In the genomic region with DNA sequence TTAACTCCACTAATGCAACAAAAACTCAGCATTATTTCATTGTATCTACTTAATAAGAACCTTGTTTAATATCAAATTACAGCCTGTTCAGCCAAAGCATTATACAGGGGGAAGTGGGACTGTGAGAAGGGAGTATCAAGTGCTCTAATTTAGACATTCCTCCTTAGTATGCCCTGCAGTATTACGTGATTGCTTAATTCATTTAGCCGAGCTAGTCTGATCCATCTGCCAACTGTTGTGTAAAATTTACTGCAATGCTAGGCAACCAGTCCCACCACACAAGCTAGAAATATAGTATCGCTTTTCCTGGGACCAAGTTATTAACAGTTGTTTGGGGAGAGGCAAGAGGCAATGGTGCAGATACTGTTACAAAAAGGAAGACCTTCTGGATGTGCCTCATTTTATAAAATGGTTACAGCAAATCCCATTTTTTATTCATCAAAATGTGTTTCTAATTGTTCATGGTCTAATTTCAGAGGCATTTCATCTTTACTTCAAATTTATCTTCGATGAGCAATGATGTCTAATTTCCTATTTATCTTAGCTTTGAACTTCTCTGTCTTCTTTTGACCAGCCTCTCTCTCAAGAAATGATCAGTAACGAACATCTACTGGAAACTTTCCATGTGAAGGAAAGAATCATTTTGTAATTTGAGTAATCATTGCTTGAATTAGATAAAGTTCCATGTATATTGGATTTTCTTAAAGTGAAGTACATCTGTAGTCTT, we compare ENCODE assay signal across 2 cellular contexts.
TF ChIP-seq lines count a peak whose summit lies in the region.

No MANE protein-coding gene starts in this region.

TF ChIP-seq in liver, 16 proteins besides CTCF, POLR2A, EP300 and RAD21 (continued from another document):
- TF ChIP-seq, protein P1, sequence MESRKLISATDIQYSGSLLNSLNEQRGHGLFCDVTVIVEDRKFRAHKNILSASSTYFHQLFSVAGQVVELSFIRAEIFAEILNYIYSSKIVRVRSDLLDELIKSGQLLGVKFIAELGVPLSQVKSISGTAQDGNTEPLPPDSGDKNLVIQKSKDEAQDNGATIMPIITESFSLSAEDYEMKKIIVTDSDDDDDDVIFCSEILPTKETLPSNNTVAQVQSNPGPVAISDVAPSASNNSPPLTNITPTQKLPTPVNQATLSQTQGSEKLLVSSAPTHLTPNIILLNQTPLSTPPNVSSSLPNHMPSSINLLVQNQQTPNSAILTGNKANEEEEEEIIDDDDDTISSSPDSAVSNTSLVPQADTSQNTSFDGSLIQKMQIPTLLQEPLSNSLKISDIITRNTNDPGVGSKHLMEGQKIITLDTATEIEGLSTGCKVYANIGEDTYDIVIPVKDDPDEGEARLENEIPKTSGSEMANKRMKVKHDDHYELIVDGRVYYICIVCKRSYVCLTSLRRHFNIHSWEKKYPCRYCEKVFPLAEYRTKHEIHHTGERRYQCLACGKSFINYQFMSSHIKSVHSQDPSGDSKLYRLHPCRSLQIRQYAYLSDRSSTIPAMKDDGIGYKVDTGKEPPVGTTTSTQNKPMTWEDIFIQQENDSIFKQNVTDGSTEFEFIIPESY (IDR thresholded peaks at IDR 0.05): no peak
- TF ChIP-seq, protein P2, sequence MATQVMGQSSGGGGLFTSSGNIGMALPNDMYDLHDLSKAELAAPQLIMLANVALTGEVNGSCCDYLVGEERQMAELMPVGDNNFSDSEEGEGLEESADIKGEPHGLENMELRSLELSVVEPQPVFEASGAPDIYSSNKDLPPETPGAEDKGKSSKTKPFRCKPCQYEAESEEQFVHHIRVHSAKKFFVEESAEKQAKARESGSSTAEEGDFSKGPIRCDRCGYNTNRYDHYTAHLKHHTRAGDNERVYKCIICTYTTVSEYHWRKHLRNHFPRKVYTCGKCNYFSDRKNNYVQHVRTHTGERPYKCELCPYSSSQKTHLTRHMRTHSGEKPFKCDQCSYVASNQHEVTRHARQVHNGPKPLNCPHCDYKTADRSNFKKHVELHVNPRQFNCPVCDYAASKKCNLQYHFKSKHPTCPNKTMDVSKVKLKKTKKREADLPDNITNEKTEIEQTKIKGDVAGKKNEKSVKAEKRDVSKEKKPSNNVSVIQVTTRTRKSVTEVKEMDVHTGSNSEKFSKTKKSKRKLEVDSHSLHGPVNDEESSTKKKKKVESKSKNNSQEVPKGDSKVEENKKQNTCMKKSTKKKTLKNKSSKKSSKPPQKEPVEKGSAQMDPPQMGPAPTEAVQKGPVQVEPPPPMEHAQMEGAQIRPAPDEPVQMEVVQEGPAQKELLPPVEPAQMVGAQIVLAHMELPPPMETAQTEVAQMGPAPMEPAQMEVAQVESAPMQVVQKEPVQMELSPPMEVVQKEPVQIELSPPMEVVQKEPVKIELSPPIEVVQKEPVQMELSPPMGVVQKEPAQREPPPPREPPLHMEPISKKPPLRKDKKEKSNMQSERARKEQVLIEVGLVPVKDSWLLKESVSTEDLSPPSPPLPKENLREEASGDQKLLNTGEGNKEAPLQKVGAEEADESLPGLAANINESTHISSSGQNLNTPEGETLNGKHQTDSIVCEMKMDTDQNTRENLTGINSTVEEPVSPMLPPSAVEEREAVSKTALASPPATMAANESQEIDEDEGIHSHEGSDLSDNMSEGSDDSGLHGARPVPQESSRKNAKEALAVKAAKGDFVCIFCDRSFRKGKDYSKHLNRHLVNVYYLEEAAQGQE (IDR thresholded peaks at IDR 0.05): no peak
- TF ChIP-seq GABPA (IDR thresholded peaks at IDR 0.05 in 1 of 2, conservative IDR thresholded peaks at IDR 0.05 in 1 of 2) (no peak), NR2F2 (IDR thresholded peaks at IDR 0.05) (no peak)
TF ChIP-seq in liver: peak in this region for 0.

TF ChIP-seq in HepG2, 621 proteins besides CTCF, POLR2A, EP300 and RAD21 (continued from another document):
- TF ChIP-seq, protein P3, sequence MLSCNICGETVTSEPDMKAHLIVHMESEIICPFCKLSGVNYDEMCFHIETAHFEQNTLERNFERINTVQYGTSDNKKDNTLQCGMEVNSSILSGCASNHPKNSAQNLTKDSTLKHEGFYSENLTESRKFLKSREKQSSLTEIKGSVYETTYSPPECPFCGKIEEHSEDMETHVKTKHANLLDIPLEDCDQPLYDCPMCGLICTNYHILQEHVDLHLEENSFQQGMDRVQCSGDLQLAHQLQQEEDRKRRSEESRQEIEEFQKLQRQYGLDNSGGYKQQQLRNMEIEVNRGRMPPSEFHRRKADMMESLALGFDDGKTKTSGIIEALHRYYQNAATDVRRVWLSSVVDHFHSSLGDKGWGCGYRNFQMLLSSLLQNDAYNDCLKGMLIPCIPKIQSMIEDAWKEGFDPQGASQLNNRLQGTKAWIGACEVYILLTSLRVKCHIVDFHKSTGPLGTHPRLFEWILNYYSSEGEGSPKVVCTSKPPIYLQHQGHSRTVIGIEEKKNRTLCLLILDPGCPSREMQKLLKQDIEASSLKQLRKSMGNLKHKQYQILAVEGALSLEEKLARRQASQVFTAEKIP (CRISPR knock-in tag; IDR thresholded peaks at IDR 0.05; ENCODE audit: borderline replicate concordance): no peak
- TF ChIP-seq GTF2F1 (IDR thresholded peaks at IDR 0.05; ENCODE audit: low read length): no peak
